ENCODE assay signal across 17 cellular contexts in the genomic region with DNA sequence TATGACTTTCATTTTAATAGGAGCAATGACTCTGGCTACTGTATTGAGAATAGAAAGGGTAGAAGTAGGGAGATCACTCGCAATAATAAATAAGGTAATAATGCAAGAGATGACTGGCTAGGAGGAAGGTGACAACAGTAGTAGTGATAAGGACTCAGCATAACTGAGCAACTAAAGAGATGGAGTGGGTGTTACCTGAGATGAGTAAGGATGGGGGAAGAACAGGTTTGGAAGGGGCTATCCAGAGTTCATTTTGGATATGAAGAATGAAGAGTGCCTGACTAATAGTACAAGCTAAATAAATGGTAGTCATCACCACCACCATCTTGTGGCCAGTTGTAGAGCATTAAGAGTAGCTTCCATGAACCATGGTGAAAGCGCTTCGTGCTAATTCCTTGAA.
"Had no signal": no experiment of that assay in that cellular context is flagged by ENCODE, and none has a peak within 500 bp of the region (broad histone marks: within the 10 kb centered on the region; RNA-seq: fewer than 3 reads in every experiment).

No MANE protein-coding gene starts in this region.

- H3K4me1 Mint-ChIP-seq: nephron had no signal

- DNase-seq: effector CD4-positive, alpha-beta T cell; endodermal cell; foreskin melanocyte; kidney; left cardiac atrium; left ventricle myocardium inferior; mesendoderm; naive B cell; occipital lobe; pancreas; right cardiac atrium; small intestine; stimulated activated CD4-positive, alpha-beta T cell treated with anti-CD3 and anti-CD28 coated beads, Interleukin-4, amount 100 ng/mL, for 1 hour; stimulated activated naive B cell treated with anti-CD40 and anti-IgM and Interleukin-4, amounts not matched to agents 10 μg/mL and 1 μg/mL and 100 μg/mL, for 72 hours; trophoblast cell had no signal

- ATAC-seq: left cardiac atrium, pancreas, right cardiac atrium had no signal

- H3K4me3 Mint-ChIP-seq: endodermal cell; naive B cell; nephron; stimulated activated naive B cell treated with anti-CD40 and anti-IgM and Interleukin-4, amounts not matched to agents 10 μg/mL and 1 μg/mL and 100 μg/mL, for 72 hours had no signal

- H3K27me3 Mint-ChIP-seq: naive B cell; progenitor cell of endocrine pancreas; stimulated activated naive B cell treated with anti-CD40 and anti-IgM and Interleukin-4, amounts not matched to agents 10 μg/mL and 1 μg/mL and 100 μg/mL, for 72 hours had no signal

- H3K27ac Mint-ChIP-seq: endodermal cell; nephron; progenitor cell of endocrine pancreas; stimulated activated naive B cell treated with anti-CD40 and anti-IgM and Interleukin-4, amounts not matched to agents 10 μg/mL and 1 μg/mL and 100 μg/mL, for 72 hours had no signal
